Comparison of ENCODE assay signal across 15 cellular contexts in the genomic region with DNA sequence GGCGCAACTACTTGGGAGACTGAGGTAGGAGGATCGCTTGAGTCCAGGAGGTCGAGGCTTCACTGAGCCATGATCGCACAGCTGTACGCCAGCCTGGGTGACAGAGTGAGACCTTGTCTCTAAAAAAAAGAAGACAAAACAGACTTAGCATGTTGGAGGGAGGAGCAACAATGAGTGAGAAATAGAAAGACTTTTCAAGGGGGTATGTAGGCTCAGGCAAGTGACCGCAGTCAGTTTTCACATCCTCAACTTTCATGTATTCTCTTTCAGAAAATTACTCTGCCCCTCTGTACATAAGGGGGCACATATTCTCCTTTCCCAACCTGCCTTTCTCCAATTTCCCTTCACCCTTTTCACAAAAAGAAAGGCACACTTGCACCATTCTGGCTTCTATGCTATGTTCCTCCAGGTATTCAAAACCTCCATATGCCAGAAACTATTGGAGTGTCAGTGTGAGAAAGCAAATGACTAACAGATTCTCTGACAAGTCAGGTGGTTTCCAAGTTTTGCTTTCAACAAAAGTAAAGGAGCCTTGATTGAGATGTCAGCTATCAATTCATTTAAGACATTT. TPM values are rescaled to one million over a fixed set of nuclear protein-coding genes. Genes with fewer than 3 reads are reported as not detected.
DNase-seq lines count a peak whose midpoint lies in the region; ATAC-seq and TF ChIP-seq lines count a peak whose summit lies in the region.
"Had no signal": no experiment of that assay in that cellular context is flagged by ENCODE, and none has a peak within 500 bp of the region (broad histone marks: within the 10 kb centered on the region; RNA-seq: fewer than 3 reads in every experiment).

No MANE protein-coding gene starts in this region.

- no peak overlapping the region for H3K27ac ChIP-seq in foreskin keratinocyte
- H3K27ac ChIP-seq: 22Rv1, tibial artery had no signal

- TF ChIP-seq CTCF in foreskin keratinocyte (conservative IDR thresholded peaks at IDR 0.05) = no peak
- no peak for TF ChIP-seq CTCF in BE2C (IDR thresholded peaks at IDR 0.05; ENCODE audit: low read depth, low read length)

- H3K4me1 ChIP-seq in foreskin keratinocyte (no peaks in the 10 kb centered on the region), BE2C (peaks cover 7% of the 10 kb centered on the region; the same call in 1 of the 2 replicates)

- POLR2A ChIA-PET in activated CD4-positive, alpha-beta T cell treated with anti-CD3 and anti-CD28 coated beads for 36 hours (lab: Charles Lee) = interaction anchor here (0.6 kb wide), 1 partner anchor 60 kb away, joined by 5 read pairs; no protein-coding TSS in a partner anchor
- POLR2A ChIA-PET in activated CD4-positive, alpha-beta T cell treated with anti-CD3 and anti-CD28 coated beads, Interleukin-2, amount 10 ng/mL, durations not matched to agents 7 days and 5 days (lab: Charles Lee) = no interaction called here

- H3K27me3 ChIP-seq in foreskin keratinocyte (no peaks in the 10 kb centered on the region), BE2C (no peaks in the 10 kb centered on the region)
- H3K27me3 ChIP-seq: tibial artery had no signal

- H3K36me3 ChIP-seq in BE2C = no peaks in the 10 kb centered on the region

- DNase-seq in activated CD4-positive, alpha-beta T cell treated with anti-CD3 and anti-CD28 coated beads for 36 hours = no peak
- no peak for DNase-seq in activated CD4-positive, alpha-beta T cell treated with anti-CD3 and anti-CD28 coated beads, Interleukin-2, amount 10 ng/mL, durations not matched to agents 7 days and 5 days
- no peak for DNase-seq in foreskin keratinocyte
- DNase-seq in amniotic stem cell (lab: John Stamatoyannopoulos, UW) = no peak
- no peak for DNase-seq in BE2C
- DNase-seq in foreskin melanocyte = no peak
- DNase-seq: DMS79 treated with DMSO at 0.1 percent for 48 hours, GOT3, tibial artery had no signal

- H3K4me3 ChIP-seq in BE2C (ENCODE audit: low read depth, low read length) = no peak overlapping the region
- H3K4me3 ChIP-seq: lung, tibial artery had no signal

- no peaks in the 10 kb centered on the region for H3K27me3 Mint-ChIP-seq in activated CD4-positive, alpha-beta T cell treated with anti-CD3 and anti-CD28 coated beads for 36 hours
- no peaks in the 10 kb centered on the region for H3K27me3 Mint-ChIP-seq in activated CD4-positive, alpha-beta T cell treated with anti-CD3 and anti-CD28 coated beads, Interleukin-2, amount 10 ng/mL, durations not matched to agents 7 days and 5 days

- no peaks in the 10 kb centered on the region for H3K9me3 Mint-ChIP-seq in activated CD4-positive, alpha-beta T cell treated with anti-CD3 and anti-CD28 coated beads for 36 hours (ENCODE audit: low read depth)
- peaks cover 12% of the 10 kb centered on the region for H3K9me3 Mint-ChIP-seq in activated CD4-positive, alpha-beta T cell treated with anti-CD3 and anti-CD28 coated beads, Interleukin-2, amount 10 ng/mL, durations not matched to agents 7 days and 5 days

- intact Hi-C loops in activated CD4-positive, alpha-beta T cell treated with anti-CD3 and anti-CD28 coated beads for 36 hours (cut with DNase I, micrococcal nuclease) = loop anchor here in 1 of 2 experiments (10.0 kb wide), 1 partner anchor 216 kb away; no protein-coding TSS in a partner anchor

- CTCF ChIA-PET in activated CD4-positive, alpha-beta T cell treated with anti-CD3 and anti-CD28 coated beads for 36 hours (lab: Charles Lee) = interaction anchor here (1.0 to 3.8 kb wide), 7 partner anchors 9 to 81 kb away, joined by 3 to 44 read pairs (median 4); no protein-coding TSS in a partner anchor
- CTCF ChIA-PET in activated CD4-positive, alpha-beta T cell treated with anti-CD3 and anti-CD28 coated beads, Interleukin-2, amount 10 ng/mL, durations not matched to agents 7 days and 5 days (lab: Charles Lee) = interaction anchor here (1.0 to 1.2 kb wide), 2 partner anchors 10 to 11 kb away, joined by 3 read pairs; no protein-coding TSS in a partner anchor

- peak overlapping the region; percentile 35 for H3K27ac Mint-ChIP-seq in activated CD4-positive, alpha-beta T cell treated with anti-CD3 and anti-CD28 coated beads for 36 hours
- H3K27ac Mint-ChIP-seq in activated CD4-positive, alpha-beta T cell treated with anti-CD3 and anti-CD28 coated beads, Interleukin-2, amount 10 ng/mL, durations not matched to agents 7 days and 5 days = no peak overlapping the region

- H3K9me3 ChIP-seq in BE2C = no peaks in the 10 kb centered on the region; the same call in 1 of the 2 replicates
- H3K9me3 ChIP-seq: tibial artery had no signal

- peak; percentile 66 for ATAC-seq in activated CD4-positive, alpha-beta T cell treated with anti-CD3 and anti-CD28 coated beads for 36 hours
- ATAC-seq in GM21576 (IDR thresholded peaks at IDR 0.05; ENCODE audit: unreplicated experiment) (peak; percentile 74), HG03135 (IDR thresholded peaks at IDR 0.05; ENCODE audit: unreplicated experiment) (peak; percentile 55), foreskin keratinocyte (peak; percentile 70)

- H3K4me1 Mint-ChIP-seq in activated CD4-positive, alpha-beta T cell treated with anti-CD3 and anti-CD28 coated beads for 36 hours = peaks cover 72% of the 10 kb centered on the region
- H3K4me1 Mint-ChIP-seq in activated CD4-positive, alpha-beta T cell treated with anti-CD3 and anti-CD28 coated beads, Interleukin-2, amount 10 ng/mL, durations not matched to agents 7 days and 5 days = peaks cover 64% of the 10 kb centered on the region

- H3K36me3 Mint-ChIP-seq in activated CD4-positive, alpha-beta T cell treated with anti-CD3 and anti-CD28 coated beads for 36 hours (ENCODE audit: low read depth) = peaks cover 54% of the 10 kb centered on the region
- peaks cover 56% of the 10 kb centered on the region for H3K36me3 Mint-ChIP-seq in activated CD4-positive, alpha-beta T cell treated with anti-CD3 and anti-CD28 coated beads, Interleukin-2, amount 10 ng/mL, durations not matched to agents 7 days and 5 days (ENCODE audit: low read depth)

- H3K4me3 Mint-ChIP-seq in activated CD4-positive, alpha-beta T cell treated with anti-CD3 and anti-CD28 coated beads for 36 hours = no peak overlapping the region
- no peak overlapping the region for H3K4me3 Mint-ChIP-seq in activated CD4-positive, alpha-beta T cell treated with anti-CD3 and anti-CD28 coated beads, Interleukin-2, amount 10 ng/mL, durations not matched to agents 7 days and 5 days

RNA-seq across cellular contexts. Expression of gene NSUN3, which starts 7.6 kb away (rescaled TPM):
- 10 to 100 TPM; 15.4 to 17.1 TPM for total RNA-seq in activated CD4-positive, alpha-beta T cell treated with anti-CD3 and anti-CD28 coated beads for 36 hours
- total RNA-seq in activated CD4-positive, alpha-beta T cell treated with anti-CD3 and anti-CD28 coated beads, Interleukin-2, amount 10 ng/mL, durations not matched to agents 7 days and 5 days = 10 to 100 TPM; 14.0 to 16.6 TPM
- 6.1 and 7.9 TPM in 2 replicates for total RNA-seq in foreskin keratinocyte
- 1.6 and 2.0 TPM in 2 replicates for polyA plus RNA-seq in foreskin keratinocyte
- 8.2 TPM for polyA plus RNA-seq in BE2C (2012; ENCODE audit: insufficient read depth, insufficient read length, low read depth)

RNA-seq across cellular contexts. Expression of gene DHFR2, which starts 7.7 kb away (rescaled TPM):
- total RNA-seq in activated CD4-positive, alpha-beta T cell treated with anti-CD3 and anti-CD28 coated beads for 36 hours = 10 to 100 TPM in 1 of 2 experiments, 1 to 10 TPM in 1; 7.4 to 10.3 TPM
- 1 to 10 TPM; 8.4 to 9.0 TPM for total RNA-seq in activated CD4-positive, alpha-beta T cell treated with anti-CD3 and anti-CD28 coated beads, Interleukin-2, amount 10 ng/mL, durations not matched to agents 7 days and 5 days
- total RNA-seq in foreskin keratinocyte = 3.3 and 3.4 TPM in 2 replicates
- polyA plus RNA-seq in foreskin keratinocyte = 1.0 and 1.2 TPM in 2 replicates
- polyA plus RNA-seq in BE2C (2012; ENCODE audit: insufficient read depth, insufficient read length, low read depth) = 7.8 TPM

RNA-seq across cellular contexts. Expression of gene STX19, which starts 42.0 kb away (rescaled TPM):
- not detected for total RNA-seq in activated CD4-positive, alpha-beta T cell treated with anti-CD3 and anti-CD28 coated beads for 36 hours
- not detected for total RNA-seq in activated CD4-positive, alpha-beta T cell treated with anti-CD3 and anti-CD28 coated beads, Interleukin-2, amount 10 ng/mL, durations not matched to agents 7 days and 5 days
- total RNA-seq in foreskin keratinocyte = 0.18 TPM in 1 of 2 replicates, not detected in the other
- 0.03 and 0.07 TPM in 2 replicates for polyA plus RNA-seq in foreskin keratinocyte
- not detected for polyA plus RNA-seq in BE2C (2012; ENCODE audit: insufficient read depth, insufficient read length, low read depth)
- total RNA-seq: chondrocyte, LHCN-M2 had no signal
